Comparison of ENCODE assay signal across 11 cellular contexts in the genomic region with DNA sequence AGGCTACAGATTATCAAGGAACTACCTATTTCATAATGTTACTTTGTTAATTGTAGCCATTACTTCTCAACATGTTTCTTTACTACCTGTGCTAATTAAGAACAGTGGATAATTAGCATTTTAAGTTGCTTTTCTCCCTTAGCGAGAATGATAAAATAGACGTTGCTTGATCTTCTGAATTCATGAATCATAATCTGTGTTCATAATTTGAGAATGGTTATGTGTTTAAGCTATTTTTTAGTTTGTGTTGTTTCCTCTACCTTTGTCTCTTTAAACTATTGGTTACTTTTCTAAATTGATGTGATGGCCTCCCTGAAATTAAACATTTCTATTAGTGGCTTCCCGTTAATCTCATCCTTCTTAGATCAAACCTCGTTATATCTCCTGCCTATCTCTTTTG. TPM values are rescaled to one million over a fixed set of nuclear protein-coding genes. Genes with fewer than 3 reads are reported as not detected.
DNase-seq lines count a peak whose midpoint lies in the region; ATAC-seq and TF ChIP-seq lines count a peak whose summit lies in the region.
"Had no signal": no experiment of that assay in that cellular context is flagged by ENCODE, and none has a peak within 500 bp of the region (broad histone marks: within the 10 kb centered on the region; RNA-seq: fewer than 3 reads in every experiment).

A gene (plus strand): TSS at position 301 of the 400 bp plus-strand sequence. CDS start 371 bp downstream, outside the sequence.

- peaks cover 5% of the 10 kb centered on the region for H3K4me1 Mint-ChIP-seq in activated naive CD4-positive, alpha-beta T cell treated with anti-CD3 and anti-CD28 coated beads, Interleukin-2, amount 10 ng/mL, durations not matched to agents 7 days and 5 days
- peaks cover 10 to 84% (median 74%) of the 10 kb centered on the region in 7 donors for H3K4me1 Mint-ChIP-seq in naive thymus-derived CD4-positive, alpha-beta T cell

- H3K27ac Mint-ChIP-seq in activated naive CD4-positive, alpha-beta T cell treated with anti-CD3 and anti-CD28 coated beads, Interleukin-2, amount 50 U/mL, for 72 hours = no peak within 1 kb of the TSS
- H3K27ac Mint-ChIP-seq in activated naive CD4-positive, alpha-beta T cell treated with anti-CD3 and anti-CD28 coated beads, Interleukin-2, amount 10 ng/mL, durations not matched to agents 7 days and 5 days = no peak within 1 kb of the TSS
- H3K27ac Mint-ChIP-seq in naive thymus-derived CD4-positive, alpha-beta T cell = peak within 1 kb of the TSS in 5 of 9 donors; percentile 1 to 58 (median 28)

- no peaks in the 10 kb centered on the region for H3K27me3 Mint-ChIP-seq in activated naive CD4-positive, alpha-beta T cell treated with anti-CD3 and anti-CD28 coated beads, Interleukin-2, amount 10 ng/mL, durations not matched to agents 7 days and 5 days
- no peaks in the 10 kb centered on the region for H3K27me3 Mint-ChIP-seq in naive thymus-derived CD4-positive, alpha-beta T cell

- intact Hi-C loops in esophagus muscularis mucosa (cut with DNase I) (no loop called here), vagina (cut with DNase I) (no loop called here)
- intact Hi-C loops in naive thymus-derived CD4-positive, alpha-beta T cell (cut with micrococcal nuclease) = no loop called here

- peaks cover 44 to 66% (median 65%) of the 10 kb centered on the region in 4 donors for H3K4me1 ChIP-seq in esophagus muscularis mucosa
- H3K4me1 ChIP-seq in naive thymus-derived CD4-positive, alpha-beta T cell (ENCODE audit: control insufficient read depth in 2 of 2, insufficient read depth in 2 of 2, low read length in 2 of 2) = peaks cover 4 to 8% of the 10 kb centered on the region in 2 donors
- peaks cover 74% of the 10 kb centered on the region for H3K4me1 ChIP-seq in vagina
- no peaks in the 10 kb centered on the region for H3K4me1 ChIP-seq in BE2C

- H3K9me3 Mint-ChIP-seq in activated naive CD4-positive, alpha-beta T cell treated with anti-CD3 and anti-CD28 coated beads, Interleukin-2, amount 50 U/mL, for 72 hours = no peaks in the 10 kb centered on the region
- H3K9me3 Mint-ChIP-seq in activated naive CD4-positive, alpha-beta T cell treated with anti-CD3 and anti-CD28 coated beads, Interleukin-2, amount 10 ng/mL, durations not matched to agents 7 days and 5 days = no peaks in the 10 kb centered on the region
- H3K9me3 Mint-ChIP-seq in naive thymus-derived CD4-positive, alpha-beta T cell = no peaks in the 10 kb centered on the region

- CTCF ChIA-PET in activated naive CD4-positive, alpha-beta T cell treated with anti-CD3 and anti-CD28 coated beads, Interleukin-2, amount 10 ng/mL, durations not matched to agents 7 days and 5 days (lab: Charles Lee) = no interaction called here
- CTCF ChIA-PET in naive thymus-derived CD4-positive, alpha-beta T cell (lab: Charles Lee) = no interaction called here

- H3K4me3 ChIP-seq in esophagus muscularis mucosa (no peak within 1 kb of the TSS), vagina (no peak within 1 kb of the TSS), BE2C (ENCODE audit: low read depth, low read length) (no peak within 1 kb of the TSS)
- no peak within 1 kb of the TSS for H3K4me3 ChIP-seq in naive thymus-derived CD4-positive, alpha-beta T cell (ENCODE audit: low read length)
- H3K4me3 ChIP-seq: BLaER1 had no signal

- POLR2A ChIA-PET in naive thymus-derived CD4-positive, alpha-beta T cell (lab: Charles Lee) = no interaction called here

- ATAC-seq in activated naive CD4-positive, alpha-beta T cell treated with anti-CD3 and anti-CD28 coated beads, Interleukin-2, amount 50 U/mL, for 72 hours = no peak
- no peak for ATAC-seq in naive thymus-derived CD4-positive, alpha-beta T cell
- no peak for ATAC-seq in GM21619 (IDR thresholded peaks at IDR 0.05; ENCODE audit: unreplicated experiment)

- TF ChIP-seq EP300 in esophagus muscularis mucosa (IDR thresholded peaks at IDR 0.05) = no peak

- H3K27me3 ChIP-seq in esophagus muscularis mucosa (no peaks in the 10 kb centered on the region), vagina (no peaks in the 10 kb centered on the region), BE2C (no peaks in the 10 kb centered on the region)
- no peaks in the 10 kb centered on the region for H3K27me3 ChIP-seq in naive thymus-derived CD4-positive, alpha-beta T cell (ENCODE audit: control insufficient read depth in 2 of 2, insufficient read depth in 2 of 2, low read length in 2 of 2)
- H3K27me3 ChIP-seq: BLaER1 had no signal

- no peak for DNase-seq in activated naive CD4-positive, alpha-beta T cell treated with anti-CD3 and anti-CD28 coated beads, Interleukin-2, amount 50 U/mL, for 72 hours (ENCODE audit: low spot score in 2 of 2)
- DNase-seq in activated naive CD4-positive, alpha-beta T cell treated with anti-CD3 and anti-CD28 coated beads, Interleukin-2, amount 10 ng/mL, durations not matched to agents 7 days and 5 days = no peak
- no peak for DNase-seq in esophagus muscularis mucosa (ENCODE audit: extremely low spot score)
- DNase-seq in naive thymus-derived CD4-positive, alpha-beta T cell = no peak
- no peak for DNase-seq in vagina (ENCODE audit: extremely low spot score in 2 of 2)
- no peak for DNase-seq in iPS-NIHi7 (ENCODE audit: extremely low spot score)
- DNase-seq in BE2C = no peak
- DNase-seq: NCI-H1417 treated with DMSO at 0.1 percent for 48 hours, posterior cingulate gyrus had no signal

- H3K36me3 Mint-ChIP-seq in activated naive CD4-positive, alpha-beta T cell treated with anti-CD3 and anti-CD28 coated beads, Interleukin-2, amount 50 U/mL, for 72 hours = peaks cover 0 to 7% of the 10 kb centered on the region in 2 donors
- peaks cover 9% of the 10 kb centered on the region for H3K36me3 Mint-ChIP-seq in activated naive CD4-positive, alpha-beta T cell treated with anti-CD3 and anti-CD28 coated beads, Interleukin-2, amount 10 ng/mL, durations not matched to agents 7 days and 5 days
- peaks cover 6 to 18% (median 18%) of the 10 kb centered on the region in 5 donors for H3K36me3 Mint-ChIP-seq in naive thymus-derived CD4-positive, alpha-beta T cell

- H3K27ac ChIP-seq in esophagus muscularis mucosa (replicated peaks in 1 of 4) (no peak within 1 kb of the TSS), vagina (peak within 1 kb of the TSS; percentile 76)
- H3K27ac ChIP-seq in naive thymus-derived CD4-positive, alpha-beta T cell (ENCODE audit: low read depth, low read length) = no peak within 1 kb of the TSS
- H3K27ac ChIP-seq: BLaER1 had no signal

- WGBS in esophagus muscularis mucosa = 92% methylated on average over 4 of the region's 4 CpGs

- no peaks in the 10 kb centered on the region for H3K36me3 ChIP-seq in esophagus muscularis mucosa
- peaks cover 0 to 7% (median 0%) of the 10 kb centered on the region in 3 experiments for H3K36me3 ChIP-seq in naive thymus-derived CD4-positive, alpha-beta T cell (ENCODE audit: control insufficient read depth in 2 of 3, insufficient read depth in 3 of 3, low read length in 3 of 3)
- H3K36me3 ChIP-seq in vagina = no peaks in the 10 kb centered on the region
- H3K36me3 ChIP-seq in BE2C = peaks cover 4% of the 10 kb centered on the region; the same call in 1 of the 2 replicates

- no peaks in the 10 kb centered on the region for H3K9me3 ChIP-seq in esophagus muscularis mucosa
- no peaks in the 10 kb centered on the region for H3K9me3 ChIP-seq in naive thymus-derived CD4-positive, alpha-beta T cell (ENCODE audit: control insufficient read depth in 2 of 3, low read length in 3 of 3)
- no peaks in the 10 kb centered on the region for H3K9me3 ChIP-seq in vagina
- no peaks in the 10 kb centered on the region for H3K9me3 ChIP-seq in BE2C
- H3K9me3 ChIP-seq: BLaER1 had no signal

- TF ChIP-seq POLR2A in esophagus muscularis mucosa (IDR thresholded peaks at IDR 0.05; ENCODE audit: low read depth) = no peak
- TF ChIP-seq POLR2A in vagina (IDR thresholded peaks at IDR 0.05) = no peak

- H3K4me3 Mint-ChIP-seq in activated naive CD4-positive, alpha-beta T cell treated with anti-CD3 and anti-CD28 coated beads, Interleukin-2, amount 10 ng/mL, durations not matched to agents 7 days and 5 days = no peak within 1 kb of the TSS
- H3K4me3 Mint-ChIP-seq in naive thymus-derived CD4-positive, alpha-beta T cell = peak within 1 kb of the TSS in 9 of 10 donors; percentile 11 to 53 (median 30)

- no peak for TF ChIP-seq CTCF in esophagus muscularis mucosa (IDR thresholded peaks at IDR 0.05)
- no peak for TF ChIP-seq CTCF in vagina (IDR thresholded peaks at IDR 0.05)
- no peak for TF ChIP-seq CTCF in BE2C (IDR thresholded peaks at IDR 0.05; ENCODE audit: low read depth, low read length)

RNA-seq across cellular contexts. Expression of the gene that starts here (rescaled TPM):
- 10 to 100 TPM; 10.4 to 12.3 TPM for total RNA-seq in activated naive CD4-positive, alpha-beta T cell treated with anti-CD3 and anti-CD28 coated beads, Interleukin-2, amount 50 U/mL, for 72 hours
- 10 to 100 TPM; 30.7 to 42.9 (median 34.8) TPM for total RNA-seq in esophagus muscularis mucosa
- 10 to 100 TPM; 16.0 to 26.4 (median 22.5) TPM for total RNA-seq in naive thymus-derived CD4-positive, alpha-beta T cell
- polyA plus RNA-seq in naive thymus-derived CD4-positive, alpha-beta T cell = 10 to 100 TPM in 1 of 2 donors, 1 to 10 TPM in 1; 7.3 to 10.5 TPM
- 23.8 TPM for total RNA-seq in vagina
- polyA plus RNA-seq in BE2C (2012; ENCODE audit: insufficient read depth, insufficient read length, low read depth) = 19.4 TPM

Comparison
In these comparisons a context has a peak if more than half of its experiments do, and no peak if none do; other contexts are left out.
1. H3K27ac Mint-ChIP-seq: peak in naive thymus-derived CD4-positive, alpha-beta T cell (5 of 9); none in activated naive CD4-positive, alpha-beta T cell treated with anti-CD3 and anti-CD28 coated beads, Interleukin-2, amount 50 U/mL, for 72 hours (0 of 2) and activated naive CD4-positive, alpha-beta T cell treated with anti-CD3 and anti-CD28 coated beads, Interleukin-2, amount 10 ng/mL, durations not matched to agents 7 days and 5 days (single experiment).